8 cellular contexts compared by ENCODE assay signal in the genomic region with DNA sequence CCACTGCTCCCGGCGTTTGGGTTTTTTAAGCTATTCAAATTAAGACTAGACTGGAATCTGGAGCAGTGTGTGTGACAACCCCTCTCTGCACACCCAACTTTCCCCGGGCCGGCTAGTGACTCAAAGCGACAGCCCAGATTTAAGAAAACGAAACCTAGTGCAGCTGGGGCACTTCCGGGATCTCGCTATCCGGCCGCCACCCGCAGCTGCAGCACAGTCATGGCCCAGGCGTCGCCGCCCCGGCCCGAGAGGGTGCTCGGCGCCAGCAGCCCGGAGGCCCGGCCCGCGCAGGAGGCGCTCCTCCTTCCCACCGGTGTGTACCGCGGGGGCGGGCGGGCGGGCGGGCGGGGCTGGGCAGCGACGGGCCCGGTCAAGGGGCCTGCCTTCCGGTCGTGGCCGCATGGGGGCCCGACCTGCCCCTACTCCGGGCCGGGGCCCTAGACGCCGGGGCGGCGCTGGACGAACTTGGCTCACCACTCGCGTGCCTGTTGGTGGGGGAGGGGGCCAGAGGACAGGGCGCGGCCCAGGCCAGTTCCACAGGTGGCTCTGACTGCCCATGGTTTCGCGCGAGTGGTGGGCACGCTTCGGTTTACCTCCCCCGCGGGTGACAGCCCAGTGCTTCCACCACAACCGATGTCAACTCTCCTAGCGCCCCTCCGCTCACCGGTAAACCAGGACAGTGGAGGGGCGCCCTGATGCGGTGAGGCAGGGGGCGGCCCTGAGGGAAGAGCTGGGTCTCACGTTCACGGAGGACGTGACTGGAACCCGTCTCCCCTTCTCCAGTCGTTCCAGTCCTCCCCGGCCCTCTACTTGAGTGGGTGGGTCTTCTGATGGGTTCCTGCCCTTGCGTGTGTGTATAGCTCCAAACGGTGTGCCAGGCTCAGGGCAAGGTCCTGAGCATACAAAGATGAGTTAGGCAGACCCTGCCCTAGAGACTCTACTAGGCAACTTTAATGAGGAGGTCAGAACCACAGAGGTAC. TPM values are rescaled to one million over a fixed set of nuclear protein-coding genes. Genes with fewer than 3 reads are reported as not detected.
DNase-seq lines count a peak whose midpoint lies in the region; ATAC-seq and TF ChIP-seq lines count a peak whose summit lies in the region.

A gene (plus strand): TSS at position 171 of the 980 bp plus-strand sequence. CDS start 49 bp downstream, at position 220.

- peak within 1 kb of the TSS; percentile 82 for H3K4me3 Mint-ChIP-seq in endodermal cell

- peak within 1 kb of the TSS; percentile 53 for H3K27ac ChIP-seq in endodermal cell (ENCODE audit: low read depth, low read length)

- DNase-seq in NCI-H2029 (lab: John Stamatoyannopoulos, UW): peak; percentile 12
- DNase-seq in NCI-H2029 treated with DMSO at 0.1 percent for 48 hours (lab: John Stamatoyannopoulos, UW): no peak
- peak; percentile 13 for DNase-seq in NK-92 (lab: John Stamatoyannopoulos, UW; ENCODE audit: unreplicated experiment)
- DNase-seq in activated CD8-positive, alpha-beta memory T cell treated with anti-CD3 and anti-CD28 coated beads, Interleukin-2, amount 50 U/mL, for 24 hours (ENCODE audit: extremely low read depth): peak; percentile 73
- DNase-seq in endodermal cell: peak; percentile 89
- peak; percentile 94 for DNase-seq in mesenteric fat pad (ENCODE audit: low spot score)
- peak; percentile 75 to 82 for DNase-seq in stimulated activated CD8-positive, alpha-beta memory T cell treated with anti-CD3 and anti-CD28 coated beads, Interleukin-15, amount 100 ng/mL, for 4 hours (ENCODE audit: low read depth in 2 of 2)

- no peaks in the 10 kb centered on the region for H3K36me3 ChIP-seq in endodermal cell (ENCODE audit: control insufficient read depth, insufficient read depth, low read length)

- peak within 1 kb of the TSS; percentile 71 for H3K4me3 ChIP-seq in endodermal cell (ENCODE audit: low read length)

- peak; percentile 56 for TF ChIP-seq CTCF in endodermal cell (conservative IDR thresholded peaks at IDR 0.05)

- peaks cover 2% of the 10 kb centered on the region for H3K4me1 Mint-ChIP-seq in endodermal cell

- H3K27ac Mint-ChIP-seq in endodermal cell: peak within 1 kb of the TSS; percentile 98

- H3K9ac ChIP-seq in endodermal cell (ENCODE audit: extremely low read depth, low read length, poor library complexity, severe bottlenecking): peak within 1 kb of the TSS; percentile 63

- WGBS in endodermal cell (ENCODE audit: insufficient coverage in 1 of 2, insufficient read length in 1 of 2), 2 experiments: 22 to 52% methylated on average over 10 to 71 of the region's 71 CpGs

- peaks cover 3% of the 10 kb centered on the region for H3K36me3 Mint-ChIP-seq in endodermal cell (ENCODE audit: low read depth)

- no peaks in the 10 kb centered on the region for H3K4me1 ChIP-seq in endodermal cell (ENCODE audit: control insufficient read depth, insufficient read depth, low read length)

- no peaks in the 10 kb centered on the region for H3K9me3 ChIP-seq in endodermal cell (ENCODE audit: control insufficient read depth, low read length)

- no peaks in the 10 kb centered on the region for H3K27me3 Mint-ChIP-seq in endodermal cell (ENCODE audit: insufficient read depth)

- no peaks in the 10 kb centered on the region for H3K27me3 ChIP-seq in endodermal cell (ENCODE audit: control insufficient read depth, insufficient read depth, low read length, poor library complexity, severe bottlenecking)

- ATAC-seq in HG02938 (IDR thresholded peaks at IDR 0.05; ENCODE audit: unreplicated experiment): peak; percentile 80

- no peaks in the 10 kb centered on the region for H3K9me3 Mint-ChIP-seq in endodermal cell

RNA-seq across cellular contexts. Expression of the gene that starts here (rescaled TPM):
- total RNA-seq in endodermal cell (10 to 100 TPM; 16.8 to 21.0 TPM), mesenteric fat pad (52.4 TPM)
- 6.2 TPM for polyA plus RNA-seq in endodermal cell (2013, experiment 1 of 2)
- polyA plus RNA-seq in endodermal cell (2013, experiment 2 of 2): 9.6 TPM
